ENCODE assay signal across 8 cellular contexts in the genomic region with DNA sequence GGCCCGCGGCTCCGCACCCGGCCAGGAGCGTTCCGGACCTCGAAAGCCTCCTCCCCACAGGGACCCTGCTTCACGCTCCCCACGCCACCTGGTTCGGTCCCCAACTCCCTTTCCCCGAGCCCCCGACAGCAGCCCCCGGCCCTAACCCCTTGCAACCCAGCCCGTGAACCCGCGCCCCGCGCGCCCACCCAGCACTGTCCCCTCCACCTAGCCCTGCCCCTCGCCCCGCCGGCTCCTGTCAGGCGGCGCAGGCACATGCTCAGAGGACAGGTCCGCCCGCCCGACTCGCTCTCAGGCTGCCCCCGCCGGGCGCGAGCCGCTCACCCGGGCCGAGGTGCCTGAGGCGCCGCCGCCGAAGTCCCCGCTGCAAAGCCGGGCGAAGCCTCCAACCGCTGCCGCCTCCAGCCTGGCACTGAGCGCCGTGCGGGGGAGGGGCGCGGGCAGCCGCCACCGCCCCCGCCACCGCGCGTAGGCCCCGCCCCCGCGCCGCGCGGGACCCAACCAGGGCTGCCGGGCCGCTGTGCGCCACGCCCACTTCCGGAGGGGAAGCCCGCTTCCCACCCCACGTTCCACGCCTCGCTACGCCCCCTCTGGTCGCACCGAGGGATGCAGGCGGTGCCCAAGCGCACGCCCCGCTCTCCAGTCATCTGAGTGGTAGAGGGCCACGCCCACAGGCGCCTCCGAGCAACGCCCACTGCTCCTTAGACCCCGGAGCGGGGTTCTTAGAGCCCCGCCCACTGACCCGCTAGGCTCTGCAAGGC. TPM values are rescaled to one million over a fixed set of nuclear protein-coding genes. Genes with fewer than 3 reads are reported as not detected.
DNase-seq lines count a peak whose midpoint lies in the region; ATAC-seq and TF ChIP-seq lines count a peak whose summit lies in the region.

A gene (minus strand): TSS at position 414 of the 761 bp plus-strand sequence. CDS start 30,200 bp downstream, outside the sequence.

- H3K36me3 ChIP-seq in SK-N-SH (replicated peaks in 1 of 2; ENCODE audit: control insufficient read depth in 1 of 2, insufficient read depth in 2 of 2, low read length in 1 of 2): peaks cover 2 to 15% of the 10 kb centered on the region in 2 experiments
- peaks cover 4% of the 10 kb centered on the region for H3K36me3 ChIP-seq in osteoblast (ENCODE audit: insufficient read depth, low read length)
- H3K36me3 ChIP-seq in thoracic aorta: no peaks in the 10 kb centered on the region

- TF ChIP-seq EP300 in SK-N-SH (IDR thresholded peaks at IDR 0.05; ENCODE audit: borderline replicate concordance in 1 of 2, low read depth in 1 of 2, low read length in 1 of 2): peak in 1 of 2 experiments; percentile 41; a peak in 1 of 4 replicates

- H3K79me2 ChIP-seq in SK-N-SH (ENCODE audit: insufficient read depth) (peaks cover 50% of the 10 kb centered on the region), osteoblast (ENCODE audit: insufficient read depth, low read length) (peaks cover 49% of the 10 kb centered on the region)

- peaks cover 28% of the 10 kb centered on the region for H3F3A ChIP-seq in SK-N-SH (replicated peaks; ENCODE audit: insufficient read depth)

- peaks cover 65% of the 10 kb centered on the region for H3K4me1 Mint-ChIP-seq in HFFc6 (ENCODE audit: low read depth)

- DNase-seq in GM10248 (ENCODE audit: extremely low spot score) (peak; percentile 95), HFFc6 (peak; percentile 90), NAMALWA (ENCODE audit: low spot score) (peak; percentile 97), SK-N-SH (peak; percentile 97), glomerular visceral epithelial cell (ENCODE audit: extremely low spot score) (peak; percentile 97), osteoblast (ENCODE audit: insufficient read length, low spot score, missing footprints) (peak; percentile 95), thoracic aorta (ENCODE audit: low spot score) (peak; percentile 90)
- DNase-seq in activated naive CD4-positive, alpha-beta T cell treated with anti-CD3 and anti-CD28 coated beads, Interleukin-2, amount 50 U/mL, for 72 hours (ENCODE audit: low spot score in 2 of 2): peak; percentile 96 to 99

- CTCF ChIA-PET in GM10248 (lab: Yijun Ruan, JAX) (interaction anchor here (1.0 to 1.8 kb wide), 7 partner anchors 29 to 72 kb away, joined by 3 to 7 read pairs (median 3); no protein-coding TSS in a partner anchor), SK-N-SH (lab: Yijun Ruan, JAX) (interaction anchor here (0.8 to 1.9 kb wide), 10 partner anchors 8 to 96 kb away, joined by 3 to 18 read pairs (median 3); no protein-coding TSS in a partner anchor)

- TF ChIP-seq RAD21 in SK-N-SH (IDR thresholded peaks at IDR 0.05; ENCODE audit: low read length): peak; percentile 60

- H3K9me2 ChIP-seq in SK-N-SH: no peaks in the 10 kb centered on the region

- WGBS in SK-N-SH (ENCODE audit: low lambda C conversion rate): 4% methylated on average over 9 of the region's 85 CpGs

- H3K27ac ChIP-seq in SK-N-SH (ENCODE audit: low read depth in 2 of 2, low read length in 1 of 2): peak within 1 kb of the TSS; percentile 92 to 96
- peak within 1 kb of the TSS; percentile 99 for H3K27ac ChIP-seq in osteoblast (ENCODE audit: low read depth, low read length)
- peak within 1 kb of the TSS; percentile 92 to 98 for H3K27ac ChIP-seq in thoracic aorta

- peak within 1 kb of the TSS; percentile 95 for H3K4me3 Mint-ChIP-seq in HFFc6

- peak; percentile 79 for TF ChIP-seq CTCF in GM10248 (IDR thresholded peaks at IDR 0.05; ENCODE audit: control extremely low read depth, extremely low read depth, low read depth, missing control alignments)
- peak; percentile 88 for TF ChIP-seq CTCF in HFFc6 (IDR thresholded peaks at IDR 0.05)
- TF ChIP-seq CTCF in SK-N-SH (IDR thresholded peaks at IDR 0.05): peak; percentile 73
- TF ChIP-seq CTCF in osteoblast (IDR thresholded peaks at IDR 0.05; ENCODE audit: extremely low read depth, low read depth, low read length): peak; percentile 69
- TF ChIP-seq CTCF in thoracic aorta (IDR thresholded peaks at IDR 0.05): peak; percentile 79

- H3K9ac ChIP-seq in SK-N-SH: peak within 1 kb of the TSS; percentile 87

- peaks cover 14% of the 10 kb centered on the region for H3K27me3 Mint-ChIP-seq in HFFc6 (ENCODE audit: insufficient read depth)

- peaks cover 43% of the 10 kb centered on the region for H3K36me3 Mint-ChIP-seq in HFFc6 (ENCODE audit: low read depth)
- H3K36me3 Mint-ChIP-seq in activated naive CD4-positive, alpha-beta T cell treated with anti-CD3 and anti-CD28 coated beads, Interleukin-2, amount 50 U/mL, for 72 hours: no peaks in the 10 kb centered on the region

- ATAC-seq in activated naive CD4-positive, alpha-beta T cell treated with anti-CD3 and anti-CD28 coated beads, Interleukin-2, amount 50 U/mL, for 72 hours: peak; percentile 69 to 80
- ATAC-seq in thoracic aorta (ENCODE audit: insufficient number of reproducible peaks, low FRiP score, low read depth): peak; percentile 83

- POLR2A ChIA-PET in GM10248 (lab: Yijun Ruan, JAX): interaction anchor here (0.9 to 1.3 kb wide), 3 partner anchors 15 to 67 kb away, joined by 3 to 7 read pairs (median 3); no protein-coding TSS in a partner anchor
- POLR2A ChIA-PET in SK-N-SH (lab: Yijun Ruan, JAX): interaction anchor here (1.1 to 1.4 kb wide), 3 partner anchors 40 to 67 kb away, joined by 3 to 6 read pairs (median 3); no protein-coding TSS in a partner anchor

- H3K4me1 ChIP-seq in SK-N-SH (ENCODE audit: control insufficient read depth in 1 of 2, insufficient read depth in 2 of 2, low read depth in 1 of 2, low read length in 1 of 2) (peaks cover 13 to 23% of the 10 kb centered on the region in 2 experiments; a peak in 3 of 4 replicates), osteoblast (ENCODE audit: insufficient read depth, low read length) (peaks cover 41% of the 10 kb centered on the region), thoracic aorta (ENCODE audit: control insufficient read depth in 1 of 2, low read depth in 2 of 2) (peaks cover 17 to 50% of the 10 kb centered on the region in 2 donors)

- peak within 1 kb of the TSS; percentile 96 for H3K27ac Mint-ChIP-seq in HFFc6
- H3K27ac Mint-ChIP-seq in activated naive CD4-positive, alpha-beta T cell treated with anti-CD3 and anti-CD28 coated beads, Interleukin-2, amount 50 U/mL, for 72 hours: peak within 1 kb of the TSS; percentile 94 to 98

- no peaks in the 10 kb centered on the region for H3K27me3 ChIP-seq in SK-N-SH (ENCODE audit: insufficient read depth)
- no peaks in the 10 kb centered on the region for H3K27me3 ChIP-seq in osteoblast (ENCODE audit: insufficient read depth, low read length)
- no peaks in the 10 kb centered on the region for H3K27me3 ChIP-seq in thoracic aorta (replicated peaks; ENCODE audit: insufficient read depth)

- H3K4me3 ChIP-seq in SK-N-SH (ENCODE audit: low read depth in 2 of 2, low read length in 1 of 2) (peak within 1 kb of the TSS; percentile 80 to 90), osteoblast (ENCODE audit: insufficient read depth, low read length) (peak within 1 kb of the TSS; percentile 91), thoracic aorta (peak within 1 kb of the TSS; percentile 94)

- H3K9me3 ChIP-seq in SK-N-SH: no peaks in the 10 kb centered on the region
- no peaks in the 10 kb centered on the region for H3K9me3 ChIP-seq in osteoblast (ENCODE audit: low read depth, low read length)
- no peaks in the 10 kb centered on the region for H3K9me3 ChIP-seq in thoracic aorta

- H4K20me1 ChIP-seq in SK-N-SH (ENCODE audit: insufficient read depth) (peaks cover 37% of the 10 kb centered on the region), osteoblast (ENCODE audit: insufficient read depth, low read length) (peaks cover 16% of the 10 kb centered on the region)

- H2AFZ ChIP-seq in SK-N-SH (ENCODE audit: low read depth) (peak within 1 kb of the TSS; percentile 89), osteoblast (ENCODE audit: low read length) (peak within 1 kb of the TSS; percentile 87)

- no peaks in the 10 kb centered on the region for H3K9me3 Mint-ChIP-seq in HFFc6
- H3K9me3 Mint-ChIP-seq in activated naive CD4-positive, alpha-beta T cell treated with anti-CD3 and anti-CD28 coated beads, Interleukin-2, amount 50 U/mL, for 72 hours: no peaks in the 10 kb centered on the region

- peak within 1 kb of the TSS; percentile 79 for H3K4me2 ChIP-seq in SK-N-SH
- peak within 1 kb of the TSS; percentile 96 for H3K4me2 ChIP-seq in osteoblast (ENCODE audit: insufficient read depth, low read length)

TF ChIP-seq in SK-N-SH, 30 proteins besides CTCF, POLR2A, EP300 and RAD21 (continues in another document):
- no peak for TF ChIP-seq FOXM1 (IDR thresholded peaks at IDR 0.05; ENCODE audit: low read depth)
- TF ChIP-seq GABPA (IDR thresholded peaks at IDR 0.05; ENCODE audit: low read depth): 0 out of 2 replicates have a peak, but pooled peaks have one; percentile 25
- TF ChIP-seq, protein P1, sequence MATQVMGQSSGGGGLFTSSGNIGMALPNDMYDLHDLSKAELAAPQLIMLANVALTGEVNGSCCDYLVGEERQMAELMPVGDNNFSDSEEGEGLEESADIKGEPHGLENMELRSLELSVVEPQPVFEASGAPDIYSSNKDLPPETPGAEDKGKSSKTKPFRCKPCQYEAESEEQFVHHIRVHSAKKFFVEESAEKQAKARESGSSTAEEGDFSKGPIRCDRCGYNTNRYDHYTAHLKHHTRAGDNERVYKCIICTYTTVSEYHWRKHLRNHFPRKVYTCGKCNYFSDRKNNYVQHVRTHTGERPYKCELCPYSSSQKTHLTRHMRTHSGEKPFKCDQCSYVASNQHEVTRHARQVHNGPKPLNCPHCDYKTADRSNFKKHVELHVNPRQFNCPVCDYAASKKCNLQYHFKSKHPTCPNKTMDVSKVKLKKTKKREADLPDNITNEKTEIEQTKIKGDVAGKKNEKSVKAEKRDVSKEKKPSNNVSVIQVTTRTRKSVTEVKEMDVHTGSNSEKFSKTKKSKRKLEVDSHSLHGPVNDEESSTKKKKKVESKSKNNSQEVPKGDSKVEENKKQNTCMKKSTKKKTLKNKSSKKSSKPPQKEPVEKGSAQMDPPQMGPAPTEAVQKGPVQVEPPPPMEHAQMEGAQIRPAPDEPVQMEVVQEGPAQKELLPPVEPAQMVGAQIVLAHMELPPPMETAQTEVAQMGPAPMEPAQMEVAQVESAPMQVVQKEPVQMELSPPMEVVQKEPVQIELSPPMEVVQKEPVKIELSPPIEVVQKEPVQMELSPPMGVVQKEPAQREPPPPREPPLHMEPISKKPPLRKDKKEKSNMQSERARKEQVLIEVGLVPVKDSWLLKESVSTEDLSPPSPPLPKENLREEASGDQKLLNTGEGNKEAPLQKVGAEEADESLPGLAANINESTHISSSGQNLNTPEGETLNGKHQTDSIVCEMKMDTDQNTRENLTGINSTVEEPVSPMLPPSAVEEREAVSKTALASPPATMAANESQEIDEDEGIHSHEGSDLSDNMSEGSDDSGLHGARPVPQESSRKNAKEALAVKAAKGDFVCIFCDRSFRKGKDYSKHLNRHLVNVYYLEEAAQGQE (IDR thresholded peaks at IDR 0.05; ENCODE audit: low read depth, low read length): peak; percentile 77

RNA-seq across cellular contexts. Expression of the gene that starts here (rescaled TPM):
- total RNA-seq in HFFc6 (2021; fragmentation: NEBNext Ultra II Directional; extraction: Animal tissue kit (Norgen Biotek cat#: 25700)): 100 to 1,000 TPM; 541 to 709 (median 649) TPM
- polyA plus RNA-seq in SK-N-SH (2012; rRNA removed): 150 and 214 TPM in 2 replicates
- polyA plus RNA-seq in SK-N-SH (2012; cell fraction: cytosol; rRNA removed): 187 and 195 TPM in 2 replicates
- 155 and 182 TPM in 2 replicates for polyA plus RNA-seq in SK-N-SH (2012; cell fraction: nucleus; rRNA removed)
- total RNA-seq in activated naive CD4-positive, alpha-beta T cell treated with anti-CD3 and anti-CD28 coated beads, Interleukin-2, amount 50 U/mL, for 72 hours: 10 to 100 TPM; 61.5 to 87.5 TPM
- total RNA-seq in osteoblast (228 and 261 TPM in 2 replicates), thoracic aorta (100 to 1,000 TPM; 157 to 208 TPM)

Comparison
In these comparisons a context has a peak if more than half of its experiments do, and no peak if none do; other contexts are left out.
1. Peak in every context shown above with its lines: DNase-seq, ATAC-seq, H3K4me3 ChIP-seq and H3K27ac ChIP-seq.